Comparison of ENCODE assay signal across 14 cellular contexts in genomic region chr1:109241841-109242301, GRCh38. TPM values are rescaled to one million over a fixed set of nuclear protein-coding genes. Genes with fewer than 3 reads are reported as not detected.
A peak's percentile ranks its signal among the peaks of the same experiment; 100 is the strongest.
DNase-seq lines count a peak whose midpoint lies in the region; ATAC-seq, FAIRE-seq and TF ChIP-seq lines count a peak whose summit lies in the region.
"Had no signal": no experiment of that assay in that cellular context is flagged by ENCODE, and none has a peak within 500 bp of the region (broad histone marks: within the 10 kb centered on the region; RNA-seq: fewer than 3 reads in every experiment).

No MANE protein-coding gene starts in this region.

- H3K79me2 ChIP-seq in H9 (ENCODE audit: insufficient read depth, low read length) (no peaks in the 10 kb centered on the region), astrocyte (ENCODE audit: insufficient read depth, low read length) (no peaks in the 10 kb centered on the region)

- H3K9me3 ChIP-seq in Caco-2 = no peaks in the 10 kb centered on the region
- H3K9me3 ChIP-seq in H9 (ENCODE audit: control insufficient read depth, low read depth, low read length) = no peaks in the 10 kb centered on the region
- H3K9me3 ChIP-seq in astrocyte (ENCODE audit: insufficient read depth, low read depth, low read length) = no peaks in the 10 kb centered on the region
- H3K9me3 ChIP-seq: prostate gland, testis had no signal

- peaks cover 49% of the 10 kb centered on the region for H3K36me3 Mint-ChIP-seq in Caco-2 (ENCODE audit: insufficient read depth, unreplicated experiment)
- H3K36me3 Mint-ChIP-seq in H9 (ENCODE audit: insufficient read depth in 1 of 3, low read depth in 3 of 3) = peaks cover 10 to 21% (median 19%) of the 10 kb centered on the region in 3 experiments; a peak in 6 of 7 replicates
- peaks cover 16% of the 10 kb centered on the region for H3K36me3 Mint-ChIP-seq in astrocyte (ENCODE audit: low read depth, unreplicated experiment)
- H3K36me3 Mint-ChIP-seq in mesothelial cell of epicardium = peaks cover 5% of the 10 kb centered on the region

- H2BK12ac ChIP-seq in H9 (ENCODE audit: insufficient read length, low read depth, low read length) = no peak overlapping the region

- no peak overlapping the region for H3K4ac ChIP-seq in H9 (ENCODE audit: low read depth, low read length)

- peak overlapping the region; percentile 82 for H3K27ac Mint-ChIP-seq in Caco-2 (ENCODE audit: unreplicated experiment)
- H3K27ac Mint-ChIP-seq in H9 = peak overlapping the region; percentile 2 to 62 (median 53); a peak in 4 of 7 replicates
- no peak overlapping the region for H3K27ac Mint-ChIP-seq in astrocyte (ENCODE audit: unreplicated experiment)
- H3K27ac Mint-ChIP-seq in mesothelial cell of epicardium = peak overlapping the region; percentile 6

- no CpG with 5 or more reads among the region's 8 CpGs for WGBS in H9 (ENCODE audit: extremely low coverage, insufficient read length, low lambda C conversion rate)

- H3K4me3 ChIP-seq in Caco-2 (ENCODE audit: low read depth, low read length) (no peak overlapping the region), astrocyte (ENCODE audit: insufficient read depth, low read depth, low read length) (no peak overlapping the region)
- H3K4me3 ChIP-seq: prostate gland, testis had no signal

- H2BK15ac ChIP-seq in H9 (ENCODE audit: low read depth, low read length) = no peak overlapping the region

- H2AFZ ChIP-seq in H9 (ENCODE audit: low read length) (no peak overlapping the region), astrocyte (ENCODE audit: low read depth, low read length) (no peak overlapping the region)

- H3K9ac ChIP-seq in H9 (ENCODE audit: extremely low read depth, insufficient read length, low read length) = no peak overlapping the region
- no peak overlapping the region for H3K9ac ChIP-seq in astrocyte (ENCODE audit: low read length)

- no peak overlapping the region for H4K5ac ChIP-seq in H9 (ENCODE audit: insufficient read length, low read depth, low read length)

- no peaks in the 10 kb centered on the region for H3K27me3 ChIP-seq in Caco-2 (replicated peaks; ENCODE audit: control insufficient read depth, insufficient read depth, low read length)
- no peaks in the 10 kb centered on the region for H3K27me3 ChIP-seq in H9 (ENCODE audit: insufficient read depth, low read length)
- H3K27me3 ChIP-seq in astrocyte (ENCODE audit: insufficient read depth, low read length) = no peaks in the 10 kb centered on the region
- H3K27me3 ChIP-seq: testis had no signal

- no peak overlapping the region for H2BK5ac ChIP-seq in H9 (ENCODE audit: insufficient read length, low read length)

- BruUV-seq in Caco-2 (replicated peaks; lab: Mats Ljungman, UMichigan) = TSS peak; percentile 2

- peaks cover 9% of the 10 kb centered on the region for H3K4me1 Mint-ChIP-seq in Caco-2 (ENCODE audit: low read depth, unreplicated experiment)
- H3K4me1 Mint-ChIP-seq in H9 = peaks cover 59 to 64% of the 10 kb centered on the region in 2 experiments
- H3K4me1 Mint-ChIP-seq in astrocyte (ENCODE audit: low read depth, unreplicated experiment) = peaks cover 21% of the 10 kb centered on the region
- peaks cover 24% of the 10 kb centered on the region for H3K4me1 Mint-ChIP-seq in mesothelial cell of epicardium

- H4K8ac ChIP-seq in H9 (replicated peaks; ENCODE audit: insufficient read length, low read depth, low read length) = no peak overlapping the region

- H4K20me1 ChIP-seq in H9 (ENCODE audit: control insufficient read depth, insufficient read depth, insufficient read length) (no peaks in the 10 kb centered on the region), astrocyte (ENCODE audit: insufficient read depth, low read length) (peaks cover 11% of the 10 kb centered on the region)

- H4K91ac ChIP-seq in H9 (ENCODE audit: insufficient read length, low read depth, low read length) = no peak overlapping the region

- POLR2A ChIA-PET in Caco-2 (lab: Charles Lee) = no interaction called here

- ATAC-seq in left colon (no peak), HG02981 (IDR thresholded peaks at IDR 0.05; ENCODE audit: unreplicated experiment) (no peak)

- no peak for TF ChIP-seq CTCF in Caco-2 (IDR thresholded peaks at IDR 0.05; ENCODE audit: insufficient read depth in 1 of 2, low read depth in 1 of 2, low read length in 1 of 2, severe bottlenecking in 1 of 2, unreplicated experiment in 1 of 2)
- no peak for TF ChIP-seq CTCF in H9 (conservative IDR thresholded peaks at IDR 0.05)
- TF ChIP-seq CTCF in astrocyte (IDR thresholded peaks at IDR 0.05; ENCODE audit: insufficient read depth, low read depth, low read length) = no peak
- no peak for TF ChIP-seq CTCF in mesothelial cell of epicardium (IDR thresholded peaks at IDR 0.05; ENCODE audit: unreplicated experiment)

- H3K27me3 Mint-ChIP-seq in Caco-2 (ENCODE audit: insufficient read depth, unreplicated experiment) = no peaks in the 10 kb centered on the region
- H3K27me3 Mint-ChIP-seq in H9 (ENCODE audit: low read depth) = peaks cover 13% of the 10 kb centered on the region
- peaks cover 4% of the 10 kb centered on the region for H3K27me3 Mint-ChIP-seq in astrocyte (ENCODE audit: low read depth, unreplicated experiment)
- peaks cover 6% of the 10 kb centered on the region for H3K27me3 Mint-ChIP-seq in mesothelial cell of epicardium (ENCODE audit: low read depth)

- no peak overlapping the region for H3K18ac ChIP-seq in H9 (ENCODE audit: insufficient read length, low read depth, low read length)

- CTCF ChIA-PET in Caco-2 (lab: Charles Lee) = no interaction called here

- H3K56ac ChIP-seq in H9 (ENCODE audit: insufficient read length, low read depth, low read length) = no peak overlapping the region

- no peak for FAIRE-seq in astrocyte (lab: Jason Lieb, UNC)
- FAIRE-seq: H54 had no signal

- H3K36me3 ChIP-seq in Caco-2 (ENCODE audit: control insufficient read depth, insufficient read depth, low read length) (no peaks in the 10 kb centered on the region; the same call in 1 of the 2 replicates), astrocyte (ENCODE audit: insufficient read depth, low read length) (peaks cover 20% of the 10 kb centered on the region)
- H3K36me3 ChIP-seq: prostate gland had no signal

- H3K9me3 Mint-ChIP-seq in Caco-2 (ENCODE audit: unreplicated experiment) (no peaks in the 10 kb centered on the region), H9 (no peaks in the 10 kb centered on the region; a peak in 1 of 5 replicates), astrocyte (ENCODE audit: unreplicated experiment) (no peaks in the 10 kb centered on the region), mesothelial cell of epicardium (no peaks in the 10 kb centered on the region)

- H3K14ac ChIP-seq in H9 (ENCODE audit: insufficient read depth, low read length) = no peak overlapping the region

- no peak overlapping the region for H3K4me2 ChIP-seq in H9 (ENCODE audit: insufficient read depth, insufficient read length, low read length)
- peak overlapping the region; percentile 11 for H3K4me2 ChIP-seq in astrocyte (ENCODE audit: low read length)

- no peak overlapping the region for H3K23ac ChIP-seq in H9 (ENCODE audit: insufficient read length, low read depth, low read length)

- H3K4me3 Mint-ChIP-seq in Caco-2 (ENCODE audit: unreplicated experiment) (peak overlapping the region; percentile 37), H9 (no peak overlapping the region), astrocyte (ENCODE audit: unreplicated experiment) (peak overlapping the region; percentile 23), mesothelial cell of epicardium (no peak overlapping the region)

- intact Hi-C loops in Caco-2 (cut with micrococcal nuclease; ENCODE audit: unreplicated experiment) = no loop called here
- intact Hi-C loops in left colon (cut with DNase I, micrococcal nuclease) = no loop called here

- DNase-seq in Caco-2 (no peak), H9 (peak; percentile 32), astrocyte (ENCODE audit: low read depth) (no peak), mesothelial cell of epicardium (ENCODE audit: low spot score in 2 of 2, unreplicated experiment in 2 of 2) (no peak), left colon (no peak), DMS53 treated with DMSO at 0.1 percent for 48 hours (lab: John Stamatoyannopoulos, UW; ENCODE audit: unreplicated experiment) (no peak), RKO (ENCODE audit: low spot score) (no peak)
- DNase-seq: activated naive CD4-positive, alpha-beta T cell treated with Interleukin-2 at 50 U/mL for 16 hours; midbrain; NCI-H2081 had no signal

- no peak overlapping the region for H3T11ph ChIP-seq in H9 (ENCODE audit: low read length)

- no peaks in the 10 kb centered on the region for H3K23me2 ChIP-seq in H9 (ENCODE audit: insufficient read length, low read depth, low read length, poor library complexity, severe bottlenecking)

- no peak overlapping the region for H3K27ac ChIP-seq in H9 (ENCODE audit: insufficient read length, low read depth, low read length)
- H3K27ac ChIP-seq in astrocyte (ENCODE audit: low read depth, low read length) = no peak overlapping the region
- H3K27ac ChIP-seq: prostate gland, testis had no signal

- no peak overlapping the region for H2BK120ac ChIP-seq in H9 (ENCODE audit: low read depth, low read length, poor library complexity, severe bottlenecking)

- H3K79me1 ChIP-seq in H9 (ENCODE audit: insufficient read depth, low read depth, low read length, poor library complexity, severe bottlenecking) = no peaks in the 10 kb centered on the region

- no peaks in the 10 kb centered on the region for H3K4me1 ChIP-seq in Caco-2
- peaks cover 14% of the 10 kb centered on the region; the same call in 1 of the 2 replicates for H3K4me1 ChIP-seq in H9 (ENCODE audit: insufficient read depth, low read length)
- peaks cover 19% of the 10 kb centered on the region for H3K4me1 ChIP-seq in astrocyte (ENCODE audit: insufficient read depth, low read length)
- H3K4me1 ChIP-seq: prostate gland had no signal

- H2BK20ac ChIP-seq in H9 (ENCODE audit: low read depth, low read length, poor library complexity, severe bottlenecking) = no peak overlapping the region

- H2AK5ac ChIP-seq in H9 (ENCODE audit: insufficient read length, low read length) = no peak overlapping the region

RNA-seq across cellular contexts. Expression of gene CELSR2, which starts 7.5 kb away (rescaled TPM):
- total RNA-seq in Caco-2 (2022) (7.0 and 8.3 TPM in 2 replicates), H9 (2021) (26.7 and 29.2 TPM in 2 replicates), astrocyte (8.5 and 10.0 TPM in 2 replicates), mesothelial cell of epicardium (24.9 to 27.1 TPM (median 25.0 TPM) in 3 replicates), left colon (1 to 10 TPM; 3.9 to 4.5 TPM)

RNA-seq across cellular contexts. Expression of gene SARS1, which starts 28.2 kb away (rescaled TPM):
- total RNA-seq in Caco-2 (2022) (189 and 225 TPM in 2 replicates), H9 (2021) (139 and 144 TPM in 2 replicates), astrocyte (350 and 355 TPM in 2 replicates), mesothelial cell of epicardium (99.0 to 104 TPM (median 99.4 TPM) in 3 replicates), left colon (100 to 1,000 TPM; 117 to 155 TPM)

RNA-seq across cellular contexts. Expression of gene PSRC1, which starts 41.1 kb away (rescaled TPM):
- total RNA-seq in Caco-2 (2022) = 23.9 and 24.9 TPM in 2 replicates
- 60.3 and 63.0 TPM in 2 replicates for total RNA-seq in H9 (2021)
- 4.5 and 7.7 TPM in 2 replicates for total RNA-seq in astrocyte
- total RNA-seq in mesothelial cell of epicardium = 15.8 to 18.3 TPM (median 17.6 TPM) in 3 replicates
- total RNA-seq in left colon = 1 to 10 TPM; 3.1 to 6.1 TPM

Comparison
In these comparisons a context has a peak if more than half of its experiments do, and no peak if none do; other contexts are left out.
1. H3K4me3 Mint-ChIP-seq: peak in Caco-2 (single experiment) and astrocyte (single experiment); none in H9 (0 of 2) and mesothelial cell of epicardium (single experiment).